Comparison of ENCODE assay signal across 32 cellular contexts in genomic region chr11:22807391-22807790, GRCh38. TPM values are rescaled to one million over a fixed set of nuclear protein-coding genes. Genes with fewer than 3 reads are reported as not detected.
"Had no signal": no experiment of that assay in that cellular context is flagged by ENCODE, and none has a peak within 500 bp of the region (broad histone marks: within the 10 kb centered on the region; RNA-seq: fewer than 3 reads in every experiment).

No MANE protein-coding gene starts in this region.

- H3K4me3 Mint-ChIP-seq: activated B cell treated with CpG ODN at 0.5 μM for 24 hours; activated CD4-positive, alpha-beta T cell treated with anti-CD3 and anti-CD28 coated beads for 36 hours; activated naive CD8-positive, alpha-beta T cell; activated T-cell treated with anti-CD3 and anti-CD28 coated beads, Interleukin-2, amount 50 U/mL, for 24 hours; activated T-helper 17 cell treated with anti-CD3 and anti-CD28 coated beads, Interleukin-2, amount 50 U/mL, for 72 hours; dendritic cell treated with granulocyte-macrophage colony-stimulating factor and Interleukin-4, amounts not matched to agents 40 ng/mL and 50 ng/mL, for 4 days; natural killer cell; stimulated activated naive B cell treated with anti-CD40 and anti-IgM and Interleukin-4, amounts not matched to agents 10 μg/mL and 1 μg/mL and 100 μg/mL, for 72 hours; T-helper 1 cell treated with Interleukin-12 subunit alpha and Interleukin-12 subunit beta and Interleukin-4 antibody, amounts not matched to agents 30 μg/mL and 1 μg/mL, for 36 hours had no signal

- ATAC-seq: activated CD4-positive, alpha-beta T cell treated with anti-CD3 and anti-CD28 coated beads for 36 hours; activated T-helper 17 cell treated with anti-CD3 and anti-CD28 coated beads, Interleukin-2, amount 50 U/mL, for 72 hours; gastrocnemius medialis; natural killer cell had no signal

- H3K9me3 ChIP-seq: adrenal gland, ascending aorta, esophagus squamous epithelium, gastrocnemius medialis, thoracic aorta had no signal

- DNase-seq: activated B cell treated with CpG ODN at 0.5 μM for 24 hours; activated CD4-positive, alpha-beta T cell treated with anti-CD3 and anti-CD28 coated beads for 36 hours; activated CD4-positive, alpha-beta T cell treated with anti-CD3 and anti-CD28 coated beads, Interleukin-2, amount 50 U/mL, for 4 hours; activated CD8-positive, alpha-beta memory T cell treated with anti-CD3 and anti-CD28 coated beads for 24 hours; activated CD8-positive, alpha-beta memory T cell treated with anti-CD3 and anti-CD28 coated beads, Interleukin-2, amount 50 U/mL, for 4 hours; activated naive CD4-positive, alpha-beta T cell; activated T-cell treated with anti-CD3 and anti-CD28 coated beads, Interleukin-2, amount 50 U/mL, for 24 hours; adrenal gland; brain microvascular endothelial cell; caudate nucleus; effector memory CD4-positive, alpha-beta T cell; esophagus squamous epithelium; gastrocnemius medialis; head of caudate nucleus; left colon; midbrain; natural killer cell; retina; stimulated activated CD4-positive, alpha-beta T cell treated with anti-CD3 and anti-CD28 coated beads, Interleukin-2, amount 100 ng/mL, for 48 hours; stimulated activated CD8-positive, alpha-beta memory T cell treated with anti-CD3 and anti-CD28 coated beads, Interleukin-4, amount 100 ng/mL, for 48 hours; stimulated activated naive B cell treated with anti-CD40 and anti-IgM and Interleukin-4, amounts not matched to agents 10 μg/mL and 1 μg/mL and 100 μg/mL, for 72 hours; T1000; upper lobe of left lung had no signal

- H3K27ac ChIP-seq: adrenal gland, ascending aorta, brain microvascular endothelial cell, thoracic aorta had no signal

- H3K27me3 ChIP-seq: adrenal gland, ascending aorta, brain microvascular endothelial cell, gastrocnemius medialis, upper lobe of left lung had no signal

- H3K9me3 Mint-ChIP-seq: activated B cell treated with CpG ODN at 0.5 μM for 24 hours; activated T-helper 17 cell treated with anti-CD3 and anti-CD28 coated beads, Interleukin-2, amount 50 U/mL, for 72 hours had no signal

- H3K4me3 ChIP-seq: adrenal gland, ascending aorta, esophagus squamous epithelium, gastrocnemius medialis, thoracic aorta, upper lobe of left lung had no signal

- H3K27me3 Mint-ChIP-seq: activated B cell treated with CpG ODN at 0.5 μM for 24 hours; activated CD4-positive, alpha-beta T cell treated with anti-CD3 and anti-CD28 coated beads for 36 hours; activated T-helper 17 cell treated with anti-CD3 and anti-CD28 coated beads, Interleukin-2, amount 50 U/mL, for 72 hours; dendritic cell treated with granulocyte-macrophage colony-stimulating factor and Interleukin-4, amounts not matched to agents 40 ng/mL and 50 ng/mL, for 4 days; progenitor cell of endocrine pancreas; stimulated activated naive B cell treated with anti-CD40 and anti-IgM and Interleukin-4, amounts not matched to agents 10 μg/mL and 1 μg/mL and 100 μg/mL, for 72 hours had no signal

- FAIRE-seq: keratinocyte had no signal

- H3K27ac Mint-ChIP-seq: activated B cell treated with CpG ODN at 0.5 μM for 24 hours; activated CD4-positive, alpha-beta T cell treated with anti-CD3 and anti-CD28 coated beads for 36 hours; activated naive CD8-positive, alpha-beta T cell; activated T-cell treated with anti-CD3 and anti-CD28 coated beads, Interleukin-2, amount 50 U/mL, for 24 hours; activated T-helper 17 cell treated with anti-CD3 and anti-CD28 coated beads, Interleukin-2, amount 50 U/mL, for 72 hours; dendritic cell treated with granulocyte-macrophage colony-stimulating factor and Interleukin-4, amounts not matched to agents 40 ng/mL and 50 ng/mL, for 4 days; natural killer cell; progenitor cell of endocrine pancreas; stimulated activated naive B cell treated with anti-CD40 and anti-IgM and Interleukin-4, amounts not matched to agents 10 μg/mL and 1 μg/mL and 100 μg/mL, for 72 hours; T-helper 1 cell treated with Interleukin-12 subunit alpha and Interleukin-12 subunit beta and Interleukin-4 antibody, amounts not matched to agents 30 μg/mL and 1 μg/mL, for 36 hours had no signal

- H3K4me1 Mint-ChIP-seq: activated CD4-positive, alpha-beta T cell treated with anti-CD3 and anti-CD28 coated beads for 36 hours; activated T-helper 17 cell treated with anti-CD3 and anti-CD28 coated beads, Interleukin-2, amount 50 U/mL, for 72 hours; natural killer cell had no signal

- H3K4me1 ChIP-seq: adrenal gland, ascending aorta had no signal

- H3K36me3 Mint-ChIP-seq: activated naive CD8-positive, alpha-beta T cell had no signal

- H3K36me3 ChIP-seq: adrenal gland, ascending aorta, brain microvascular endothelial cell, esophagus squamous epithelium, gastrocnemius medialis, thoracic aorta, upper lobe of left lung had no signal

RNA-seq across cellular contexts. Expression of gene CCDC179, which starts 52.9 kb away (rescaled TPM):
- total RNA-seq: activated B cell treated with CpG ODN at 0.5 μM for 24 hours; activated CD4-positive, alpha-beta T cell treated with anti-CD3 and anti-CD28 coated beads for 36 hours; activated T-helper 17 cell treated with anti-CD3 and anti-CD28 coated beads, Interleukin-2, amount 50 U/mL, for 72 hours; adrenal gland; ascending aorta; esophagus squamous epithelium; gastrocnemius medialis; left colon; natural killer cell; osteocyte; progenitor cell of endocrine pancreas; thoracic aorta; upper lobe of left lung had no signal
- polyA plus RNA-seq: adrenal gland, keratinocyte had no signal
